30 cellular contexts compared by ENCODE assay signal in the genomic region with DNA sequence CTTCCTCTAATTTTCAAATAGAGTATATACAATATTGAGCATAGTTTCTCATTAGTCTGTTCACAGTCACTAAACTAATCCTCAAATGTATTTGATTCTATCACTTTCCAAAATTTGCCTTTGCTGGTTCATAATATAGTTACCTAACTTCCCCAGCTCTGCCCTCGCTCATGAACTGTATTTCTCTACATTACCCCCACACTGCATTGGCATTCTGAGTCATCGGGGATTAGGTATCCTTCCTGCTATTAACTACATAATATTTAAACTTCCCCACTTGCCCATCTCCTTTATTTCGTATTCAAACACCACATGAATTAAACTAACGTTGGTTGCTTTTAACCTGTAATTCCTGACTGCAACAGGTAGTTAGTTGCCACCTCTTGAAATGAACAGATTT. TPM values are rescaled to one million over a fixed set of nuclear protein-coding genes. Genes with fewer than 3 reads are reported as not detected.
DNase-seq lines count a peak whose midpoint lies in the region; ATAC-seq, FAIRE-seq and TF ChIP-seq lines count a peak whose summit lies in the region.
"Had no signal": no experiment of that assay in that cellular context is flagged by ENCODE, and none has a peak within 500 bp of the region (broad histone marks: within the 10 kb centered on the region; RNA-seq: fewer than 3 reads in every experiment).

No MANE protein-coding gene starts in this region.

- H3K4me2 ChIP-seq in keratinocyte (ENCODE audit: control insufficient read depth, extremely low read depth, insufficient read depth, low read depth, low read length): no peak overlapping the region
- H3K4me2 ChIP-seq: hepatocyte had no signal

- in situ Hi-C loops in gastrocnemius medialis (cut with MboI; ENCODE audit: low sequenced_read_pairs in 4 of 4): loop anchor here in 1 of 4 donors (10.0 kb wide), 1 partner anchor 51 kb away; no protein-coding TSS in a partner anchor

- dilution Hi-C loops in keratinocyte (cut with MboI; ENCODE audit: extremely low pct_ligation_motif_present, low sequenced_read_pairs): no loop called here

- no peaks in the 10 kb centered on the region for H4K20me1 ChIP-seq in keratinocyte (ENCODE audit: control insufficient read depth, extremely low read depth, insufficient read depth, low read length)

- H3K4me3 Mint-ChIP-seq in Calu3 (ENCODE audit: low read depth, unreplicated experiment): no peak overlapping the region
- no peak overlapping the region for H3K4me3 Mint-ChIP-seq in T-helper 2 cell treated with Interferon-gamma antibody and Interleukin-4, amounts not matched to agents 5 μg/mL and 100 μg/mL, for 36 hours
- H3K4me3 Mint-ChIP-seq: activated CD4-positive, alpha-beta T cell treated with anti-CD3 and anti-CD28 coated beads, Interleukin-2, amount 10 ng/mL, durations not matched to agents 7 days and 5 days; activated CD8-positive, alpha-beta memory T cell treated with anti-CD3 and anti-CD28 coated beads, Interleukin-2, amount 10 ng/mL, durations not matched to agents 7 days and 5 days; CD14-positive monocyte; stimulated activated naive B cell treated with anti-CD40 and anti-IgM and Interleukin-4, amounts not matched to agents 10 μg/mL and 1 μg/mL and 100 μg/mL, for 72 hours; WTC11 had no signal

- H3K4me1 ChIP-seq in keratinocyte (ENCODE audit: control insufficient read depth, extremely low read depth, insufficient read depth, low read length) (peaks cover 26% of the 10 kb centered on the region), gastrocnemius medialis (peaks cover 4 to 30% of the 10 kb centered on the region in 2 donors)
- H3K4me1 ChIP-seq: adrenal gland, sigmoid colon had no signal

- H3K9ac ChIP-seq in keratinocyte (ENCODE audit: control insufficient read depth, extremely low read depth, insufficient read depth, low read length): no peak overlapping the region

- CTCF ChIA-PET in Calu3 (lab: Charles Lee): interaction anchor here (1.0 kb wide), 1 partner anchor 51 kb away, joined by 3 read pairs; no protein-coding TSS in a partner anchor

- no peaks in the 10 kb centered on the region for H3K79me2 ChIP-seq in keratinocyte (ENCODE audit: control insufficient read depth, insufficient read depth, low read length)
- H3K79me2 ChIP-seq: hepatocyte had no signal

- H3K27me3 ChIP-seq in keratinocyte (ENCODE audit: control insufficient read depth, extremely low read depth, insufficient read depth, low read length): no peaks in the 10 kb centered on the region
- H3K27me3 ChIP-seq in gastrocnemius medialis: no peaks in the 10 kb centered on the region
- H3K27me3 ChIP-seq: adrenal gland, brain microvascular endothelial cell, hepatocyte, sigmoid colon had no signal

- no peak for TF ChIP-seq POLR2A in gastrocnemius medialis (IDR thresholded peaks at IDR 0.05)

- TF ChIP-seq CTCF in Calu3 (IDR thresholded peaks at IDR 0.05; ENCODE audit: unreplicated experiment): no peak
- TF ChIP-seq CTCF in keratinocyte (optimal IDR thresholded peaks at IDR 0.05 in 1 of 3, IDR thresholded peaks at IDR 0.05 in 1 of 3, conservative IDR thresholded peaks at IDR 0.05 in 1 of 3; ENCODE audit: extremely low read depth in 1 of 3, insufficient read depth in 2 of 3, low read length in 3 of 3): no peak
- no peak for TF ChIP-seq CTCF in gastrocnemius medialis (IDR thresholded peaks at IDR 0.05 in 4 of 5, conservative IDR thresholded peaks at IDR 0.05 in 1 of 5)

- no peaks in the 10 kb centered on the region for H3K27me3 Mint-ChIP-seq in Calu3 (ENCODE audit: unreplicated experiment)
- no peaks in the 10 kb centered on the region for H3K27me3 Mint-ChIP-seq in T-helper 2 cell treated with Interferon-gamma antibody and Interleukin-4, amounts not matched to agents 5 μg/mL and 100 μg/mL, for 36 hours (ENCODE audit: low read depth)
- H3K27me3 Mint-ChIP-seq: activated CD4-positive, alpha-beta T cell treated with anti-CD3 and anti-CD28 coated beads, Interleukin-2, amount 10 ng/mL, durations not matched to agents 7 days and 5 days; activated CD8-positive, alpha-beta memory T cell treated with anti-CD3 and anti-CD28 coated beads, Interleukin-2, amount 10 ng/mL, durations not matched to agents 7 days and 5 days; stimulated activated naive B cell treated with anti-CD40 and anti-IgM and Interleukin-4, amounts not matched to agents 10 μg/mL and 1 μg/mL and 100 μg/mL, for 72 hours had no signal

- peaks cover 22% of the 10 kb centered on the region for H3K4me1 Mint-ChIP-seq in Calu3 (ENCODE audit: low read depth, unreplicated experiment)
- H3K4me1 Mint-ChIP-seq in T-helper 2 cell treated with Interferon-gamma antibody and Interleukin-4, amounts not matched to agents 5 μg/mL and 100 μg/mL, for 36 hours (ENCODE audit: low read depth): no peaks in the 10 kb centered on the region
- H3K4me1 Mint-ChIP-seq: activated CD8-positive, alpha-beta memory T cell treated with anti-CD3 and anti-CD28 coated beads, Interleukin-2, amount 10 ng/mL, durations not matched to agents 7 days and 5 days; CD14-positive monocyte; stimulated activated naive B cell treated with anti-CD40 and anti-IgM and Interleukin-4, amounts not matched to agents 10 μg/mL and 1 μg/mL and 100 μg/mL, for 72 hours had no signal

- H3K9me3 Mint-ChIP-seq in Calu3 (ENCODE audit: low read depth, unreplicated experiment): no peaks in the 10 kb centered on the region
- H3K9me3 Mint-ChIP-seq in T-helper 2 cell treated with Interferon-gamma antibody and Interleukin-4, amounts not matched to agents 5 μg/mL and 100 μg/mL, for 36 hours: peaks cover 7% of the 10 kb centered on the region

- H3K27ac ChIP-seq in keratinocyte (ENCODE audit: control insufficient read depth, insufficient read depth, low read length) (no peak overlapping the region), gastrocnemius medialis (peak overlapping the region in 1 of 4 donors; percentile 67)
- H3K27ac ChIP-seq: adrenal gland, brain microvascular endothelial cell, hepatocyte, HL-60, sigmoid colon had no signal

- peak; percentile 67 for FAIRE-seq in keratinocyte (lab: Jason Lieb, UNC)
- FAIRE-seq: GM12878 had no signal

- H3K9me1 ChIP-seq in keratinocyte (ENCODE audit: control insufficient read depth, extremely low read depth, insufficient read depth, low read length): no peaks in the 10 kb centered on the region

- no peak overlapping the region for H3K27ac Mint-ChIP-seq in Calu3 (ENCODE audit: unreplicated experiment)
- H3K27ac Mint-ChIP-seq in T-helper 2 cell treated with Interferon-gamma antibody and Interleukin-4, amounts not matched to agents 5 μg/mL and 100 μg/mL, for 36 hours: no peak overlapping the region
- H3K27ac Mint-ChIP-seq: activated CD4-positive, alpha-beta T cell treated with anti-CD3 and anti-CD28 coated beads, Interleukin-2, amount 10 ng/mL, durations not matched to agents 7 days and 5 days; activated CD8-positive, alpha-beta memory T cell treated with anti-CD3 and anti-CD28 coated beads, Interleukin-2, amount 10 ng/mL, durations not matched to agents 7 days and 5 days; CD14-positive monocyte; stimulated activated naive B cell treated with anti-CD40 and anti-IgM and Interleukin-4, amounts not matched to agents 10 μg/mL and 1 μg/mL and 100 μg/mL, for 72 hours; WTC11 had no signal

- DNase-seq in Calu3 (peak; percentile 34), LHCN-M2 (ENCODE audit: low read depth) (peak; percentile 60), amniotic epithelial cell (ENCODE audit: low read depth) (peak; percentile 34), keratinocyte (ENCODE audit: low read depth, low spot score) (no peak), ureter (ENCODE audit: low spot score) (no peak), gastrocnemius medialis (no peak)
- DNase-seq in activated CD4-positive, alpha-beta T cell treated with anti-CD3 and anti-CD28 coated beads, Interleukin-2, amount 50 U/mL, for 4 hours: no peak
- no peak for DNase-seq in T-helper 2 cell treated with Interferon-gamma antibody and Interleukin-4, amounts not matched to agents 5 μg/mL and 100 μg/mL, for 36 hours (ENCODE audit: low spot score)
- DNase-seq: activated CD4-positive, alpha-beta T cell treated with anti-CD3 and anti-CD28 coated beads, Interleukin-2, amount 10 ng/mL, durations not matched to agents 7 days and 5 days; activated CD8-positive, alpha-beta memory T cell treated with anti-CD3 and anti-CD28 coated beads, Interleukin-2, amount 10 ng/mL, durations not matched to agents 7 days and 5 days; activated T-cell treated with anti-CD3 and anti-CD28 coated beads, Interleukin-2, amount 50 U/mL, for 48 hours; adrenal gland; brain microvascular endothelial cell; effector CD4-positive, alpha-beta T cell; erythroblast; mesendoderm; NCI-H1417; NCI-H2029 treated with DMSO at 0.1 percent for 48 hours; NCI-H2227 treated with DMSO at 0.1 percent for 48 hours; NCI-H69; posterior cingulate gyrus; sigmoid colon; stimulated activated CD4-positive, alpha-beta T cell treated with anti-CD3 and anti-CD28 coated beads, Interleukin-15, amount 100 ng/mL, for 24 hours; stimulated activated naive B cell treated with anti-CD40 and anti-IgM and Interleukin-4, amounts not matched to agents 10 μg/mL and 1 μg/mL and 100 μg/mL, for 72 hours had no signal

- no peak overlapping the region for H2AFZ ChIP-seq in keratinocyte (ENCODE audit: control insufficient read depth, low read length)
- H2AFZ ChIP-seq: hepatocyte had no signal

- ATAC-seq in gastrocnemius medialis: no peak
- ATAC-seq: activated CD8-positive, alpha-beta memory T cell treated with anti-CD3 and anti-CD28 coated beads, Interleukin-2, amount 10 ng/mL, durations not matched to agents 7 days and 5 days; GM12878; left lobe of liver; stimulated activated naive B cell treated with anti-CD40 and anti-IgM and Interleukin-4, amounts not matched to agents 10 μg/mL and 1 μg/mL and 100 μg/mL, for 72 hours; WTC11 had no signal

- H3K36me3 ChIP-seq in keratinocyte (ENCODE audit: control insufficient read depth in 2 of 2, extremely low read depth in 1 of 2, insufficient read depth in 2 of 2, low read length in 2 of 2): no peaks in the 10 kb centered on the region
- H3K36me3 ChIP-seq in gastrocnemius medialis: no peaks in the 10 kb centered on the region
- H3K36me3 ChIP-seq: adrenal gland, brain microvascular endothelial cell, sigmoid colon had no signal

- no peaks in the 10 kb centered on the region for H3K9me3 ChIP-seq in keratinocyte (ENCODE audit: control insufficient read depth, low read depth, low read length)
- no peaks in the 10 kb centered on the region for H3K9me3 ChIP-seq in gastrocnemius medialis
- H3K9me3 ChIP-seq: adrenal gland, sigmoid colon had no signal

- H3K36me3 Mint-ChIP-seq in Calu3 (ENCODE audit: insufficient read depth, unreplicated experiment): peaks cover 4% of the 10 kb centered on the region
- peaks cover 18% of the 10 kb centered on the region for H3K36me3 Mint-ChIP-seq in T-helper 2 cell treated with Interferon-gamma antibody and Interleukin-4, amounts not matched to agents 5 μg/mL and 100 μg/mL, for 36 hours (ENCODE audit: low read depth)

- no peak overlapping the region for H3K4me3 ChIP-seq in keratinocyte (ENCODE audit: control insufficient read depth in 2 of 3, extremely low read depth in 1 of 3, insufficient read depth in 2 of 3, low read depth in 1 of 3, low read length in 3 of 3)
- H3K4me3 ChIP-seq in gastrocnemius medialis: no peak overlapping the region
- H3K4me3 ChIP-seq: adrenal gland, GM12878, hepatocyte, sigmoid colon had no signal

- intact Hi-C loops in Calu3 (cut with micrococcal nuclease; ENCODE audit: unreplicated experiment): no loop called here
- intact Hi-C loops in gastrocnemius medialis (cut with DNase I; ENCODE audit: low total_unique reads): no loop called here

- no TSS peak for BruUV-seq in Calu3 (replicated peaks; lab: Mats Ljungman, UMichigan)

RNA-seq across cellular contexts. Expression of gene CLASP1, which starts 14.8 kb away (rescaled TPM):
- total RNA-seq in Calu3 (2022): 54.3 and 59.7 TPM in 2 replicates
- total RNA-seq in LHCN-M2 (2014; rRNA removed): 30.5 and 42.9 TPM in 2 replicates
- 15.3 TPM for polyA plus RNA-seq in LHCN-M2 (2012)
- 11.1 to 16.7 TPM (median 16.3 TPM) in 3 replicates for polyA plus RNA-seq in keratinocyte
- polyA plus RNA-seq in keratinocyte (2011; ENCODE audit: low read depth): 48.7 TPM
- polyA plus RNA-seq in keratinocyte (2011; cell fraction: cytosol; rRNA removed): 15.7 and 17.9 TPM in 2 replicates
- polyA plus RNA-seq in keratinocyte (2011; cell fraction: nucleus; rRNA removed): 63.1 and 70.1 TPM in 2 replicates
- polyA plus RNA-seq in keratinocyte (2012; ENCODE audit: low replicate concordance): 32.7 and 35.1 TPM in 2 replicates
- polyA minus RNA-seq in keratinocyte: 49.9 to 95.4 TPM (median 60.2 TPM) in 3 replicates
- 23.0 TPM for polyA minus RNA-seq in keratinocyte (2011; cell fraction: cytosol; rRNA and poly(A)+ RNA removed)
- polyA minus RNA-seq in keratinocyte (2011; cell fraction: nucleus; rRNA and poly(A)+ RNA removed): 150 and 265 TPM in 2 replicates
- 74.8 TPM for total RNA-seq in ureter
- total RNA-seq in gastrocnemius medialis: 10 to 100 TPM; 50.1 to 73.9 (median 61.4) TPM

Comparison
In these comparisons a context has a peak if more than half of its experiments do, and no peak if none do; other contexts are left out.
1. DNase-seq: peak in Calu3 (single experiment), LHCN-M2 (single experiment) and amniotic epithelial cell (single experiment); none in keratinocyte (single experiment), activated CD4-positive, alpha-beta T cell treated with anti-CD3 and anti-CD28 coated beads, Interleukin-2, amount 50 U/mL, for 4 hours (0 of 2), ureter (single experiment), T-helper 2 cell treated with Interferon-gamma antibody and Interleukin-4, amounts not matched to agents 5 μg/mL and 100 μg/mL, for 36 hours (single experiment) and gastrocnemius medialis (0 of 2).